ENCODE assay signal across 25 cellular contexts in the genomic region with DNA sequence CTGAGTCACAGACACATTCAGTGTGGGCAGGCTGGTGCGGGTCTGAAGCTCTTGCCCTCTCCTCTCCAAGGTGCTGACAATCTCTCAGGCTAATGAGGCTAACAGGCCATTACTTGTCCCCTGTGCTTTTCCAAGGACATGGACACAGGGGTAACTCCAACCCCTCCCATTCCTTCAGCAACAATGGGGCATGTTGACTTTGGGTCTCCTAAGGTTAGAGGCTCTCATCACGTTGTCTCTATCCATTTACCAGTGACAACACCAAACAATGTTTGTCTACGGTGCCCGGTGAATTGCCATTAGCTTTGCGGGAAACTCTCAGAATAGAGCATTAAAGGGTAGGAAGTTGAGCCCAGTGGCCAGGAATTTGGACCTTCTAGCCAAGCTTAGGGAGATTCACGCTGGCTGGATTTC.
"Had no signal": no experiment of that assay in that cellular context is flagged by ENCODE, and none has a peak within 500 bp of the region (broad histone marks: within the 10 kb centered on the region; RNA-seq: fewer than 3 reads in every experiment).

No MANE protein-coding gene starts in this region.

- H3K9me3 Mint-ChIP-seq: activated T-cell treated with anti-CD3 and anti-CD28 coated beads, Interleukin-2, amount 50 U/mL, for 24 hours; activated T-helper 2 cell treated with anti-CD3 and anti-CD28 coated beads, Interferon-gamma antibody, Interleukin-2, Interleukin-4, amounts not matched to agents 10 μg/mL and 5 μg/mL and 100 μg/mL, durations not matched to agents 14 hours and 24 hours and 36 hours; memory B cell; stimulated activated naive B cell treated with anti-CD40 and anti-IgM and Interleukin-4, amounts not matched to agents 10 μg/mL and 1 μg/mL and 100 μg/mL, for 72 hours; T-helper 2 cell treated with Interferon-gamma antibody and Interleukin-4, amounts not matched to agents 5 μg/mL and 100 μg/mL, for 36 hours had no signal

- DNase-seq: activated CD4-positive, alpha-beta T cell treated with anti-CD3 and anti-CD28 coated beads for 1 hour; activated CD4-positive, alpha-beta T cell treated with anti-CD3 and anti-CD28 coated beads, Interleukin-2, amount 50 U/mL, for 1 hour; activated CD8-positive, alpha-beta memory T cell treated with anti-CD3 and anti-CD28 coated beads, Interleukin-2, amount 50 U/mL, for 4 hours; activated naive CD4-positive, alpha-beta T cell; activated T-cell treated with anti-CD3 and anti-CD28 coated beads, Interleukin-2, amount 50 U/mL, for 24 hours; adrenal gland; central memory CD4-positive, alpha-beta T cell; dorsolateral prefrontal cortex; heart left ventricle; islet precursor cell; left cardiac atrium; mucosa of descending colon; occipital lobe; sigmoid colon; stimulated activated CD4-positive, alpha-beta T cell treated with anti-CD3 and anti-CD28 coated beads, Interleukin-2, amount 100 ng/mL, for 48 hours; stimulated activated CD8-positive, alpha-beta memory T cell treated with anti-CD3 and anti-CD28 coated beads, Interleukin-4, amount 100 ng/mL, for 48 hours; stimulated activated naive B cell treated with anti-CD40 and anti-IgM and Interleukin-4, amounts not matched to agents 10 μg/mL and 1 μg/mL and 100 μg/mL, for 72 hours; transverse colon had no signal

- H3K27me3 ChIP-seq: adrenal gland, dorsolateral prefrontal cortex, heart left ventricle, sigmoid colon, transverse colon, vagina had no signal

- H3K4me3 Mint-ChIP-seq: activated naive CD8-positive, alpha-beta T cell; activated T-cell treated with anti-CD3 and anti-CD28 coated beads, Interleukin-2, amount 50 U/mL, for 24 hours; memory B cell; stimulated activated naive B cell treated with anti-CD40 and anti-IgM and Interleukin-4, amounts not matched to agents 10 μg/mL and 1 μg/mL and 100 μg/mL, for 72 hours; T-helper 2 cell treated with Interferon-gamma antibody and Interleukin-4, amounts not matched to agents 5 μg/mL and 100 μg/mL, for 36 hours had no signal

- H3K36me3 ChIP-seq: adrenal gland, heart left ventricle, sigmoid colon, transverse colon, vagina had no signal

- FAIRE-seq: astrocyte, colon had no signal

- H3K27ac Mint-ChIP-seq: activated naive CD8-positive, alpha-beta T cell; activated T-cell treated with anti-CD3 and anti-CD28 coated beads, Interleukin-2, amount 50 U/mL, for 24 hours; activated T-helper 2 cell treated with anti-CD3 and anti-CD28 coated beads, Interferon-gamma antibody, Interleukin-2, Interleukin-4, amounts not matched to agents 10 μg/mL and 5 μg/mL and 100 μg/mL, durations not matched to agents 14 hours and 24 hours and 36 hours; memory B cell; T-helper 2 cell treated with Interferon-gamma antibody and Interleukin-4, amounts not matched to agents 5 μg/mL and 100 μg/mL, for 36 hours had no signal

- H3K4me3 ChIP-seq: adrenal gland, dorsolateral prefrontal cortex, heart left ventricle, mucosa of descending colon, sigmoid colon, transverse colon, vagina had no signal

- H3K9me3 ChIP-seq: adrenal gland, heart left ventricle, mucosa of descending colon, sigmoid colon, transverse colon, vagina had no signal

- ATAC-seq: heart left ventricle; left cardiac atrium; mucosa of descending colon; stimulated activated naive B cell treated with anti-CD40 and anti-IgM and Interleukin-4, amounts not matched to agents 10 μg/mL and 1 μg/mL and 100 μg/mL, for 72 hours had no signal

- H3K4me1 ChIP-seq: adrenal gland, transverse colon, vagina had no signal

- H3K27me3 Mint-ChIP-seq: activated naive CD8-positive, alpha-beta T cell; activated T-cell treated with anti-CD3 and anti-CD28 coated beads, Interleukin-2, amount 50 U/mL, for 24 hours; memory B cell; stimulated activated naive B cell treated with anti-CD40 and anti-IgM and Interleukin-4, amounts not matched to agents 10 μg/mL and 1 μg/mL and 100 μg/mL, for 72 hours had no signal

- H3K27ac ChIP-seq: adrenal gland, dorsolateral prefrontal cortex, heart left ventricle, sigmoid colon, transverse colon, vagina had no signal

- H3K36me3 Mint-ChIP-seq: activated naive CD8-positive, alpha-beta T cell; memory B cell; stimulated activated naive B cell treated with anti-CD40 and anti-IgM and Interleukin-4, amounts not matched to agents 10 μg/mL and 1 μg/mL and 100 μg/mL, for 72 hours had no signal
